Comparison of ENCODE assay signal across 1 cellular context in the genomic region with DNA sequence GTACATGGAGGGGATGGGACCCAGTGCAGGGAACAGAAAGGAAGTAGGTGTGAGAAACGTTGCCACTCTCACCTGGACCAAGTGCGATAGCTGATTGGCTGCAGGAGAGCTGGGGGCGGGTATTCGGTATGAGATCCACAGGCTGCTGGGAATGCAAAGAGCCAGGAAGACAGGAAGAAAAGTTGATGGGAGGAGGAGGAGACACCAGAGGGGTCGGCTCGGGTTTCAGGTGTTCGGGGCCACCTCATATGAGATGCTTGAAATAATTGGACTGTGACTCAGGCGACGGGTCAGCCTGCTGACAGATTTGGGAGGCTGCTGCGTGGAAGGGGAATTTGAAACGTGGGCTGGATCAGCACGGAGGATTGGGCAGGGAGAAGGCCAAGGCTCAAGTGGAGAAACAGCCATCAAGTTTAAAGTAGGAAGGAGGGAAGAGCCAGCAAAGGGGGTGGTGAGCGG.
A peak's percentile ranks its signal among the peaks of the same experiment; 100 is the strongest.
TF ChIP-seq lines count a peak whose summit lies in the region.

No MANE protein-coding gene starts in this region.

TF ChIP-seq in WTC11, 78 proteins besides CTCF, POLR2A, EP300 and RAD21 (continued from another document):
- TF ChIP-seq, protein P1, sequence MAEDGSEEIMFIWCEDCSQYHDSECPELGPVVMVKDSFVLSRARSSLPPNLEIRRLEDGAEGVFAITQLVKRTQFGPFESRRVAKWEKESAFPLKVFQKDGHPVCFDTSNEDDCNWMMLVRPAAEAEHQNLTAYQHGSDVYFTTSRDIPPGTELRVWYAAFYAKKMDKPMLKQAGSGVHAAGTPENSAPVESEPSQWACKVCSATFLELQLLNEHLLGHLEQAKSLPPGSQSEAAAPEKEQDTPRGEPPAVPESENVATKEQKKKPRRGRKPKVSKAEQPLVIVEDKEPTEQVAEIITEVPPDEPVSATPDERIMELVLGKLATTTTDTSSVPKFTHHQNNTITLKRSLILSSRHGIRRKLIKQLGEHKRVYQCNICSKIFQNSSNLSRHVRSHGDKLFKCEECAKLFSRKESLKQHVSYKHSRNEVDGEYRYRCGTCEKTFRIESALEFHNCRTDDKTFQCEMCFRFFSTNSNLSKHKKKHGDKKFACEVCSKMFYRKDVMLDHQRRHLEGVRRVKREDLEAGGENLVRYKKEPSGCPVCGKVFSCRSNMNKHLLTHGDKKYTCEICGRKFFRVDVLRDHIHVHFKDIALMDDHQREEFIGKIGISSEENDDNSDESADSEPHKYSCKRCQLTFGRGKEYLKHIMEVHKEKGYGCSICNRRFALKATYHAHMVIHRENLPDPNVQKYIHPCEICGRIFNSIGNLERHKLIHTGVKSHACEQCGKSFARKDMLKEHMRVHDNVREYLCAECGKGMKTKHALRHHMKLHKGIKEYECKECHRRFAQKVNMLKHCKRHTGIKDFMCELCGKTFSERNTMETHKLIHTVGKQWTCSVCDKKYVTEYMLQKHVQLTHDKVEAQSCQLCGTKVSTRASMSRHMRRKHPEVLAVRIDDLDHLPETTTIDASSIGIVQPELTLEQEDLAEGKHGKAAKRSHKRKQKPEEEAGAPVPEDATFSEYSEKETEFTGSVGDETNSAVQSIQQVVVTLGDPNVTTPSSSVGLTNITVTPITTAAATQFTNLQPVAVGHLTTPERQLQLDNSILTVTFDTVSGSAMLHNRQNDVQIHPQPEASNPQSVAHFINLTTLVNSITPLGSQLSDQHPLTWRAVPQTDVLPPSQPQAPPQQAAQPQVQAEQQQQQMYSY (CRISPR knock-in tag; IDR thresholded peaks at IDR 0.05), result peak; percentile 86
- no peak for TF ChIP-seq HMGA2 (CRISPR knock-in tag; IDR thresholded peaks at IDR 0.05)
- TF ChIP-seq, protein P2, sequence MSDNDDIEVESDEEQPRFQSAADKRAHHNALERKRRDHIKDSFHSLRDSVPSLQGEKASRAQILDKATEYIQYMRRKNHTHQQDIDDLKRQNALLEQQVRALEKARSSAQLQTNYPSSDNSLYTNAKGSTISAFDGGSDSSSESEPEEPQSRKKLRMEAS (CRISPR knock-in tag; IDR thresholded peaks at IDR 0.05), result peak; percentile 93
